Comparison of ENCODE assay signal across 8 cellular contexts in the genomic region with DNA sequence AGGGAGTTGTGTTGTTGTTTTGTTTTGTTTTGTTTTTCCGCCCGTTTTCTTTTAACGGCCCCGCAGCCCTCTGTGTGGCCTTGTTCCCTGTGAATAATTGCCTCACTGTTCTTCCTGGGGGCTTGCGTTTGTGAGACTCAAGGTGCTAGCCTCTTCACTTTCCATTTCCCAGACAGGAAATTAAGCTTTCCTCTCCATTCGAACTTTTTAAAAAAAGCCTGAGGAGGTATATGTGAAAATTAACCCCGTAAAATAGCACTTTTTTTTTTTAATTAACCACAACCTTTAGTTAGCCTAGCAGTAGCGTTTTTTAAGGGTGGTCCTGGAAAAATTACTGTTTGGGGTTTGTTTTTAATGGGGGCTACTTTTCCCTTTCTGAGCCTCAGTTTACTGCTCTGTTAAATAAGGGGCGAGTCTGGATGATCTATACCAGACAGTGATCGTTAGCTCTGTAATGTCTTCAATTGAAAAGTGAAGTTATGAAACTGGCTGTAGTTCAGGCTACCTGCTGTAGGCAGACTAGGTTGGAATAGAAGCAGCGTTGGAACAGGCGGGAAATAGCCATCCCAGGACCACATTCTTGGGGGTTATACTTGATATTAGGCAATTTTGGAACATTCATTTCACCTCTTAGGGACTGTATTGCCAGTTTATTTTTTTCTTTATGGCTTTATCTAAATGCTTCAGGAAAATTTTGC. TPM values are rescaled to one million over a fixed set of nuclear protein-coding genes. Genes with fewer than 3 reads are reported as not detected.
A peak's percentile ranks its signal among the peaks of the same experiment; 100 is the strongest.
DNase-seq lines count a peak whose midpoint lies in the region; ATAC-seq and TF ChIP-seq lines count a peak whose summit lies in the region.

No MANE protein-coding gene starts in this region.

- CTCF ChIA-PET in GM10248 (lab: Yijun Ruan, JAX): interaction anchor here (0.9 to 2.4 kb wide), 3 partner anchors 20 to 415 kb away, joined by 4 to 10 read pairs (median 4); partner anchors contain the start of gene NPEPL1

- DNase-seq in fibroblast of lung (ENCODE audit: low read depth in 2 of 2): peak in 1 of 2 donors; percentile 33
- no peak for DNase-seq in glomerular visceral epithelial cell (ENCODE audit: extremely low spot score)
- DNase-seq in GM10248 (ENCODE audit: extremely low spot score): no peak
- DNase-seq in inferior parietal cortex (ENCODE audit: extremely low spot score): no peak

- peak; percentile 13 for ATAC-seq in HG02610 (IDR thresholded peaks at IDR 0.05; ENCODE audit: unreplicated experiment)
- ATAC-seq in SK-N-SH treated with all-trans-retinoic acid at 6 μM for 48 hours: peak; percentile 11; the same call in 1 of the 3 replicates

- no peak overlapping the region for H2AFZ ChIP-seq in fibroblast of lung (ENCODE audit: low read length)

- H3K27me3 ChIP-seq in DOHH2 (ENCODE audit: control insufficient read depth, low read length): peaks cover 4% of the 10 kb centered on the region; the same call in 1 of the 2 replicates
- no peaks in the 10 kb centered on the region for H3K27me3 ChIP-seq in fibroblast of lung (ENCODE audit: control insufficient read depth, insufficient read depth, low read length)
- no peaks in the 10 kb centered on the region for H3K27me3 ChIP-seq in skeletal muscle tissue (ENCODE audit: control insufficient read depth in 3 of 3, insufficient read depth in 3 of 3, low read length in 3 of 3)

- H4K20me1 ChIP-seq in DOHH2 (ENCODE audit: control insufficient read depth, insufficient read depth, low read depth, low read length) (peaks cover 25% of the 10 kb centered on the region), fibroblast of lung (ENCODE audit: control insufficient read depth, extremely low read depth, insufficient read depth, low read length) (no peaks in the 10 kb centered on the region)

- H3K9me3 ChIP-seq in DOHH2 (ENCODE audit: control insufficient read depth, insufficient read depth, low read length): no peaks in the 10 kb centered on the region
- H3K9me3 ChIP-seq in fibroblast of lung (ENCODE audit: control insufficient read depth, insufficient read depth, low read depth, low read length): no peaks in the 10 kb centered on the region
- H3K9me3 ChIP-seq in skeletal muscle tissue (ENCODE audit: control insufficient read depth in 3 of 3, low read length in 3 of 3): no peaks in the 10 kb centered on the region

- H3F3A ChIP-seq in DOHH2 (ENCODE audit: control insufficient read depth, insufficient read depth): no peaks in the 10 kb centered on the region

- H3K9me2 ChIP-seq in DOHH2 (replicated peaks; ENCODE audit: control insufficient read depth, low read length): no peaks in the 10 kb centered on the region

- H3K27ac ChIP-seq in DOHH2 (ENCODE audit: low read depth, low read length) (peak overlapping the region; percentile 66), fibroblast of lung (ENCODE audit: insufficient read depth, low read length) (peak overlapping the region; percentile 91), skeletal muscle tissue (ENCODE audit: low read depth, low read length) (peak overlapping the region; percentile 95)

- H3K79me2 ChIP-seq in DOHH2 (ENCODE audit: control insufficient read depth, low read length) (peaks cover 67% of the 10 kb centered on the region), fibroblast of lung (ENCODE audit: control insufficient read depth, insufficient read depth, low read length) (peaks cover 64% of the 10 kb centered on the region)

- H3K4me1 ChIP-seq in DOHH2 (ENCODE audit: control insufficient read depth, low read length) (peaks cover 40% of the 10 kb centered on the region), fibroblast of lung (ENCODE audit: control insufficient read depth, extremely low read depth, insufficient read depth, low read length) (no peaks in the 10 kb centered on the region), skeletal muscle tissue (ENCODE audit: control insufficient read depth in 3 of 3, insufficient read depth in 3 of 3, low read length in 3 of 3) (peaks cover 10 to 44% (median 31%) of the 10 kb centered on the region in 3 donors)

- no peak for TF ChIP-seq CTCF in DOHH2 (IDR thresholded peaks at IDR 0.05; ENCODE audit: low read depth, low read length, poor library complexity, severe bottlenecking)
- no peak for TF ChIP-seq CTCF in fibroblast of lung (conservative IDR thresholded peaks at IDR 0.05 in 1 of 2, IDR thresholded peaks at IDR 0.05 in 1 of 2; ENCODE audit: low read depth in 1 of 2, low read length in 2 of 2)
- no peak for TF ChIP-seq CTCF in GM10248 (IDR thresholded peaks at IDR 0.05; ENCODE audit: control extremely low read depth, extremely low read depth, low read depth, missing control alignments)

- H3K9ac ChIP-seq in fibroblast of lung (ENCODE audit: insufficient read depth, low read length) (peak overlapping the region; percentile 87), skeletal muscle tissue (ENCODE audit: low read depth in 1 of 3, low read length in 3 of 3) (peak overlapping the region; percentile 98 to 99 (median 99))

- H3K36me3 ChIP-seq in DOHH2 (ENCODE audit: control insufficient read depth, low read length) (peaks cover 47% of the 10 kb centered on the region), fibroblast of lung (ENCODE audit: control insufficient read depth, insufficient read depth, low read length) (no peaks in the 10 kb centered on the region), skeletal muscle tissue (ENCODE audit: control insufficient read depth in 3 of 3, insufficient read depth in 3 of 3, low read length in 3 of 3) (peaks cover 3 to 4% (median 4%) of the 10 kb centered on the region in 3 donors)

- H3K4me2 ChIP-seq in DOHH2 (ENCODE audit: low read length): peak overlapping the region; percentile 69
- H3K4me2 ChIP-seq in fibroblast of lung (ENCODE audit: extremely low read depth, insufficient read depth, low read length): peak overlapping the region; percentile 61

- H3K4me3 ChIP-seq in DOHH2 (ENCODE audit: low read length): peak overlapping the region; percentile 86
- H3K4me3 ChIP-seq in fibroblast of lung (replicated peaks in 1 of 4; ENCODE audit: control extremely low read depth in 1 of 4, insufficient read depth in 1 of 4, low read depth in 3 of 4, low read length in 4 of 4): peak overlapping the region; percentile 66 to 100 (median 83)
- H3K4me3 ChIP-seq in skeletal muscle tissue (ENCODE audit: low read length in 3 of 3): peak overlapping the region; percentile 97 to 100 (median 99)

- POLR2A ChIA-PET in GM10248 (lab: Yijun Ruan, JAX): interaction anchor here (0.5 to 1.5 kb wide), 2 partner anchors 250 to 264 kb away, joined by 6 to 9 read pairs; partner anchors contain the start of gene VAPB

TF ChIP-seq in SK-N-SH treated with all-trans-retinoic acid at 6 μM for 48 hours, 23 proteins besides CTCF, POLR2A, EP300 and RAD21:
- TF ChIP-seq ZFP3 (CRISPR knock-in tag; IDR thresholded peaks at IDR 0.05) (no peak), TCF4 (CRISPR knock-in tag; IDR thresholded peaks at IDR 0.05; ENCODE audit: borderline replicate concordance) (no peak), BACH2 (CRISPR knock-in tag; IDR thresholded peaks at IDR 0.05; ENCODE audit: borderline replicate concordance) (no peak)
- TF ChIP-seq, protein P1, sequence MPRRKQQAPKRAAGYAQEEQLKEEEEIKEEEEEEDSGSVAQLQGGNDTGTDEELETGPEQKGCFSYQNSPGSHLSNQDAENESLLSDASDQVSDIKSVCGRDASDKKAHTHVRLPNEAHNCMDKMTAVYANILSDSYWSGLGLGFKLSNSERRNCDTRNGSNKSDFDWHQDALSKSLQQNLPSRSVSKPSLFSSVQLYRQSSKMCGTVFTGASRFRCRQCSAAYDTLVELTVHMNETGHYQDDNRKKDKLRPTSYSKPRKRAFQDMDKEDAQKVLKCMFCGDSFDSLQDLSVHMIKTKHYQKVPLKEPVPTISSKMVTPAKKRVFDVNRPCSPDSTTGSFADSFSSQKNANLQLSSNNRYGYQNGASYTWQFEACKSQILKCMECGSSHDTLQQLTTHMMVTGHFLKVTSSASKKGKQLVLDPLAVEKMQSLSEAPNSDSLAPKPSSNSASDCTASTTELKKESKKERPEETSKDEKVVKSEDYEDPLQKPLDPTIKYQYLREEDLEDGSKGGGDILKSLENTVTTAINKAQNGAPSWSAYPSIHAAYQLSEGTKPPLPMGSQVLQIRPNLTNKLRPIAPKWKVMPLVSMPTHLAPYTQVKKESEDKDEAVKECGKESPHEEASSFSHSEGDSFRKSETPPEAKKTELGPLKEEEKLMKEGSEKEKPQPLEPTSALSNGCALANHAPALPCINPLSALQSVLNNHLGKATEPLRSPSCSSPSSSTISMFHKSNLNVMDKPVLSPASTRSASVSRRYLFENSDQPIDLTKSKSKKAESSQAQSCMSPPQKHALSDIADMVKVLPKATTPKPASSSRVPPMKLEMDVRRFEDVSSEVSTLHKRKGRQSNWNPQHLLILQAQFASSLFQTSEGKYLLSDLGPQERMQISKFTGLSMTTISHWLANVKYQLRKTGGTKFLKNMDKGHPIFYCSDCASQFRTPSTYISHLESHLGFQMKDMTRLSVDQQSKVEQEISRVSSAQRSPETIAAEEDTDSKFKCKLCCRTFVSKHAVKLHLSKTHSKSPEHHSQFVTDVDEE (CRISPR knock-in tag; IDR thresholded peaks at IDR 0.05): no peak
- TF ChIP-seq, protein P2, sequence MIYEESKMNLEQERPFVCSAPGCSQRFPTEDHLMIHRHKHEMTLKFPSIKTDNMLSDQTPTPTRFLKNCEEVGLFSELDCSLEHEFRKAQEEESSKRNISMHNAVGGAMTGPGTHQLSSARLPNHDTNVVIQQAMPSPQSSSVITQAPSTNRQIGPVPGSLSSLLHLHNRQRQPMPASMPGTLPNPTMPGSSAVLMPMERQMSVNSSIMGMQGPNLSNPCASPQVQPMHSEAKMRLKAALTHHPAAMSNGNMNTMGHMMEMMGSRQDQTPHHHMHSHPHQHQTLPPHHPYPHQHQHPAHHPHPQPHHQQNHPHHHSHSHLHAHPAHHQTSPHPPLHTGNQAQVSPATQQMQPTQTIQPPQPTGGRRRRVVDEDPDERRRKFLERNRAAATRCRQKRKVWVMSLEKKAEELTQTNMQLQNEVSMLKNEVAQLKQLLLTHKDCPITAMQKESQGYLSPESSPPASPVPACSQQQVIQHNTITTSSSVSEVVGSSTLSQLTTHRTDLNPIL (CRISPR knock-in tag; IDR thresholded peaks at IDR 0.05; ENCODE audit: low read depth): no peak
TF ChIP-seq in SK-N-SH treated with all-trans-retinoic acid at 6 μM for 48 hours: peak in this region for 0.

RNA-seq across cellular contexts. Expression of gene STX16, which starts 1.7 kb away (rescaled TPM):
- 46.0 and 64.9 TPM in 2 replicates for total RNA-seq in fibroblast of lung
- 35.1 and 39.3 TPM in 2 replicates for polyA plus RNA-seq in fibroblast of lung
- polyA plus RNA-seq in fibroblast of lung (2012): 25.1 and 26.9 TPM in 2 replicates
- 7.7 and 32.4 TPM in 2 replicates for polyA minus RNA-seq in fibroblast of lung (ENCODE audit: low replicate concordance)
- 32.4 TPM for total RNA-seq in skeletal muscle tissue

RNA-seq across cellular contexts. Expression of gene NPEPL1, which starts 39.8 kb away (rescaled TPM):
- total RNA-seq in fibroblast of lung (18.7 and 24.6 TPM in 2 replicates), skeletal muscle tissue (20.9 TPM)
- 2.9 and 3.7 TPM in 2 replicates for polyA plus RNA-seq in fibroblast of lung
- 11.2 and 15.5 TPM in 2 replicates for polyA plus RNA-seq in fibroblast of lung (2012)
- polyA minus RNA-seq in fibroblast of lung (ENCODE audit: low replicate concordance): 2.6 and 19.7 TPM in 2 replicates
